30 cellular contexts compared by ENCODE assay signal in the genomic region with DNA sequence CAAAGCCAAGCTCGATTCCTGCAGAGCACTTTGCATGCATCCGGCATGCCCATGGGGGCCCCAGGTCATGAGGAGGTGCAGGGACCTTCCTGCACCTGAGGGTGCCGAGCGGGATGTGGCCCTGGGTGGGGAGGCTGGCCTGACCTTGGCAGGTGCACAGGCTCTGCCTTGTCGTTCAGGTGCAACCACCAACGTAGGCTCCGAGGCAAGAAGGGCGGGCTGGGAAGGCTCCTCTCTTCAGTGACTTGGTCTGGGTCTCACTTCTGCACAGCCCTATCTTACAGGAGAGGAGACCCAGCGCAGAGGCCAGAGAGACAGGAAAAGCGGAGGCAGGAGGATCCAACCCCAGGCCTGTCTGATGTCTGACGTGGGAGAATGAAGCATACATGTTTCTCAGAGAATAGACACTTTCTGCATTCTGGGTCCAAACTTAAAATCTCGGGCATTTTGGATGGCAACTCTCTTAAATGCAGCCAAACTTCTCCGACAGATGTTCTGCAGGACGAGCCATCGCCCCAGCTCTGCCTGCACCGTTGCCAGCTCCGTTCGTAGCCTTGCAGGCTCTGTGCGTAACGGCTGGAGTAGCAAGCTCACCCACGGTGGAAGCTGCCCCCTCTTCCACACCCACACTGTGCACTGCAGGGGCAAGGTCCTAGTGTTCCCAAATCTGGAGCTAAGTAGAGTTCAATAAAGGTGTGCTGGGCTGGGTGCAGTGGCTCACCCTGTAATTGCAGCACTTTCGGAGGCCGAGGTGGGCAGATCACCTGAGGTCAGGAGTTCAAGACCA.
"Had no signal": no experiment of that assay in that cellular context is flagged by ENCODE, and none has a peak within 500 bp of the region (broad histone marks: within the 10 kb centered on the region; RNA-seq: fewer than 3 reads in every experiment).

No MANE protein-coding gene starts in this region.

- DNase-seq: activated B cell treated with CpG ODN at 0.5 μM for 24 hours; activated CD4-positive, alpha-beta T cell treated with anti-CD3 and anti-CD28 coated beads for 48 hours; activated CD4-positive, alpha-beta T cell treated with anti-CD3 and anti-CD28 coated beads, Interleukin-2, amount 50 U/mL, for 1 hour; activated CD4-positive, alpha-beta T cell treated with anti-CD3 and anti-CD28 coated beads, Interleukin-2, amount 50 U/mL, for 48 hours; activated CD8-positive, alpha-beta memory T cell treated with anti-CD3 and anti-CD28 coated beads for 24 hours; activated CD8-positive, alpha-beta T cell treated with anti-CD3 and anti-CD28 coated beads for 36 hours; activated effector memory CD4-positive, alpha-beta T cell treated with Interleukin-2 at 50 U/mL for 16 hours; activated gamma-delta T cell treated with Interleukin-2 at 50 U/mL for 16 hours; activated naive CD4-positive, alpha-beta T cell treated with anti-CD3 and anti-CD28 coated beads, Interleukin-2, amount 50 U/mL, for 16 hours; activated naive CD4-positive, alpha-beta T cell treated with Interleukin-2 at 50 U/mL for 16 hours; activated T-cell treated with anti-CD3 and anti-CD28 coated beads, Interleukin-2, amount 50 U/mL, for 4 hours; amniotic stem cell; anterior cingulate cortex; brain microvascular endothelial cell; cortex of kidney; dermis blood vessel endothelial cell; effector CD4-positive, alpha-beta T cell; effector memory CD8-positive, alpha-beta T cell; erythroblast; foreskin melanocyte; T-cell; T1000; WERI-Rb-1 had no signal

- H3K27ac Mint-ChIP-seq: activated B cell treated with CpG ODN at 0.5 μM for 24 hours; activated CD8-positive, alpha-beta T cell treated with anti-CD3 and anti-CD28 coated beads for 36 hours; activated naive CD8-positive, alpha-beta T cell; activated T-helper 17 cell treated with anti-CD3 and anti-CD28 coated beads, Interleukin-2, amount 50 U/mL, for 72 hours; effector memory CD8-positive, alpha-beta T cell; T-cell; T-helper 1 cell treated with Interleukin-12 subunit alpha and Interleukin-12 subunit beta and Interleukin-4 antibody, amounts not matched to agents 30 μg/mL and 1 μg/mL, for 36 hours; T-helper 2 cell treated with Interferon-gamma antibody and Interleukin-4, amounts not matched to agents 5 μg/mL and 100 μg/mL, for 36 hours had no signal

- H3K27me3 ChIP-seq: brain microvascular endothelial cell, esophagus muscularis mucosa, gastroesophageal sphincter had no signal

- H3K36me3 ChIP-seq: brain microvascular endothelial cell, gastroesophageal sphincter, WERI-Rb-1 had no signal

- H3K27ac ChIP-seq: brain microvascular endothelial cell, esophagus muscularis mucosa, gastroesophageal sphincter, WERI-Rb-1 had no signal

- H3K36me3 Mint-ChIP-seq: activated naive CD8-positive, alpha-beta T cell; T-cell had no signal

- H3K4me3 Mint-ChIP-seq: activated B cell treated with CpG ODN at 0.5 μM for 24 hours; activated CD8-positive, alpha-beta T cell treated with anti-CD3 and anti-CD28 coated beads for 36 hours; activated naive CD8-positive, alpha-beta T cell; activated T-cell treated with anti-CD3 and anti-CD28 coated beads, Interleukin-2, amount 50 U/mL, for 4 hours; activated T-helper 17 cell treated with anti-CD3 and anti-CD28 coated beads, Interleukin-2, amount 50 U/mL, for 72 hours; effector memory CD8-positive, alpha-beta T cell; T-cell; T-helper 1 cell treated with Interleukin-12 subunit alpha and Interleukin-12 subunit beta and Interleukin-4 antibody, amounts not matched to agents 30 μg/mL and 1 μg/mL, for 36 hours; T-helper 2 cell treated with Interferon-gamma antibody and Interleukin-4, amounts not matched to agents 5 μg/mL and 100 μg/mL, for 36 hours had no signal

- H3K4me1 Mint-ChIP-seq: activated B cell treated with CpG ODN at 0.5 μM for 24 hours; activated T-helper 17 cell treated with anti-CD3 and anti-CD28 coated beads, Interleukin-2, amount 50 U/mL, for 72 hours; T-cell had no signal

- H3K9me3 Mint-ChIP-seq: activated B cell treated with CpG ODN at 0.5 μM for 24 hours; activated CD8-positive, alpha-beta T cell treated with anti-CD3 and anti-CD28 coated beads for 36 hours; activated T-cell treated with anti-CD3 and anti-CD28 coated beads, Interleukin-2, amount 50 U/mL, for 4 hours; activated T-helper 17 cell treated with anti-CD3 and anti-CD28 coated beads, Interleukin-2, amount 50 U/mL, for 72 hours; effector memory CD8-positive, alpha-beta T cell; T-cell; T-helper 1 cell treated with Interleukin-12 subunit alpha and Interleukin-12 subunit beta and Interleukin-4 antibody, amounts not matched to agents 30 μg/mL and 1 μg/mL, for 36 hours; T-helper 2 cell treated with Interferon-gamma antibody and Interleukin-4, amounts not matched to agents 5 μg/mL and 100 μg/mL, for 36 hours had no signal

- H3K4me1 ChIP-seq: gastroesophageal sphincter had no signal

- H3K9me3 ChIP-seq: esophagus muscularis mucosa, gastroesophageal sphincter had no signal

- H3K4me3 ChIP-seq: esophagus muscularis mucosa, gastroesophageal sphincter had no signal

- ATAC-seq: activated CD4-positive, CD25-positive, alpha-beta regulatory T cell treated with anti-CD3 and anti-CD28 coated beads, Interleukin-2, amount 50 U/mL, for 24 hours; activated CD8-positive, alpha-beta T cell treated with anti-CD3 and anti-CD28 coated beads for 36 hours; activated T-cell treated with anti-CD3 and anti-CD28 coated beads, Interleukin-2, amount 50 U/mL, for 4 hours; activated T-helper 17 cell treated with anti-CD3 and anti-CD28 coated beads, Interleukin-2, amount 50 U/mL, for 72 hours; effector memory CD8-positive, alpha-beta T cell; gastroesophageal sphincter; T-cell had no signal
